In genomic region chr7:123864966-123865365, GRCh38 we compare ENCODE assay signal across 1 cellular context.
TF ChIP-seq lines count a peak whose summit lies in the region.

No MANE protein-coding gene starts in this region.

TF ChIP-seq in endothelial cell of umbilical vein, 7 proteins besides CTCF, POLR2A, EP300 and RAD21:
- TF ChIP-seq GATA2 (IDR thresholded peaks at IDR 0.05; ENCODE audit: insufficient read depth, insufficient read length, low read depth, low read length) (no peak), JUN (IDR thresholded peaks at IDR 0.05; ENCODE audit: borderline replicate concordance, insufficient read depth, insufficient read length, low read depth) (peak; percentile 39)
TF ChIP-seq in endothelial cell of umbilical vein: peak in this region for 1.
